Comparison of ENCODE assay signal across 22 cellular contexts in genomic region chr17:37086329-37086728, GRCh38.
DNase-seq lines count a peak whose midpoint lies in the region; ATAC-seq, FAIRE-seq and TF ChIP-seq lines count a peak whose summit lies in the region.
"Had no signal": no experiment of that assay in that cellular context is flagged by ENCODE, and none has a peak within 500 bp of the region (broad histone marks: within the 10 kb centered on the region; RNA-seq: fewer than 3 reads in every experiment).

No MANE protein-coding gene starts in this region.

- DNase-seq in GM23338 (ENCODE audit: low spot score) (no peak), K562 (ENCODE audit: extremely low read depth in 1 of 4, low spot score in 3 of 4) (no peak), stomach (peak; percentile 69), NCI-H187 (lab: John Stamatoyannopoulos, UW) (no peak)
- DNase-seq in CD4-positive, alpha-beta memory T cell, result no peak
- DNase-seq: CD8-positive, alpha-beta memory T cell; COR-L47; DMS 273 treated with DMSO at 0.1 percent for 48 hours; DMS53; DND-41; EL; GOT3; H7; IMR-90; KBM-7 had no signal

- H3K9me2 ChIP-seq in GM23338 (ENCODE audit: insufficient read depth) (no peaks in the 10 kb centered on the region), Loucy (replicated peaks; ENCODE audit: low read depth, low read length) (no peaks in the 10 kb centered on the region)

- no peaks in the 10 kb centered on the region for H3K9me1 ChIP-seq in K562 (ENCODE audit: control insufficient read depth, insufficient read depth, low read length)

- CTCF ChIA-PET in K562 (lab: Yijun Ruan, JAX; ENCODE audit: low intra/inter-chr PET ratio), result no interaction called here
- CTCF ChIA-PET in CD4-positive, alpha-beta memory T cell (lab: Charles Lee; ENCODE audit: partially characterized antibody), result no interaction called here

- in situ Hi-C loops in K562 (cut with MboI), result no loop called here

- no peak overlapping the region for H3K4me3 ChIP-seq in GM23338
- H3K4me3 ChIP-seq in Loucy (ENCODE audit: low read length, poor library complexity, severe bottlenecking), result no peak overlapping the region
- no peak overlapping the region for H3K4me3 ChIP-seq in K562
- no peak overlapping the region for H3K4me3 ChIP-seq in stomach
- H3K4me3 ChIP-seq in CD4-positive, alpha-beta memory T cell (ENCODE audit: low read length in 2 of 2), result no peak overlapping the region
- H3K4me3 ChIP-seq: BLaER1 treated with 17β-estradiol and CSF1 and Interleukin-3, amounts not matched to agents 10 nM and 100 nM; GM12878 had no signal

- peaks cover 10% of the 10 kb centered on the region for H3K27me3 Mint-ChIP-seq in GM23338 (ENCODE audit: insufficient read depth, low read depth, poor library complexity)
- no peaks in the 10 kb centered on the region for H3K27me3 Mint-ChIP-seq in CD4-positive, alpha-beta memory T cell
- H3K27me3 Mint-ChIP-seq: B cell had no signal

- peak overlapping the region; percentile 45; the same call in 1 of the 2 replicates for H3K27ac ChIP-seq in GM23338 (ENCODE audit: low read depth)
- H3K27ac ChIP-seq in K562 (ENCODE audit: extremely low read depth, low read depth, low read length), result no peak overlapping the region
- H3K27ac ChIP-seq in stomach, result peak overlapping the region in 2 of 5 donors; percentile 21 to 26
- no peak overlapping the region for H3K27ac ChIP-seq in CD4-positive, alpha-beta memory T cell (ENCODE audit: low read depth, low read length)

- H3K4me2 ChIP-seq in GM23338 (no peak overlapping the region), Loucy (ENCODE audit: low read depth, low read length, poor library complexity, severe bottlenecking) (peak overlapping the region; percentile 34), K562 (ENCODE audit: insufficient read depth, low read length) (no peak overlapping the region)
- H3K4me2 ChIP-seq: BLaER1 treated with 17β-estradiol and CSF1 and Interleukin-3, amounts not matched to agents 10 nM and 100 nM had no signal

- H3K4me1 ChIP-seq in GM23338 (ENCODE audit: insufficient read depth), result peaks cover 16% of the 10 kb centered on the region
- H3K4me1 ChIP-seq in Loucy (ENCODE audit: insufficient read depth, low read length, poor library complexity, severe bottlenecking), result peaks cover 96% of the 10 kb centered on the region
- H3K4me1 ChIP-seq in K562 (replicated peaks in 1 of 2; ENCODE audit: control insufficient read depth in 2 of 2, insufficient read depth in 2 of 2, low read length in 2 of 2), result no peaks in the 10 kb centered on the region; a peak in 1 of 5 replicates
- H3K4me1 ChIP-seq in stomach, result peaks cover 13 to 37% (median 25%) of the 10 kb centered on the region in 4 donors
- peaks cover 40% of the 10 kb centered on the region for H3K4me1 ChIP-seq in CD4-positive, alpha-beta memory T cell (ENCODE audit: insufficient read depth, low read length)

- no peak overlapping the region for H3K4me3 Mint-ChIP-seq in GM23338
- H3K4me3 Mint-ChIP-seq in CD4-positive, alpha-beta memory T cell, result no peak overlapping the region
- H3K4me3 Mint-ChIP-seq: B cell had no signal

- TF ChIP-seq EP300 in K562 (IDR thresholded peaks at IDR 0.05; ENCODE audit: low read length) (no peak), stomach (IDR thresholded peaks at IDR 0.05) (no peak)

- H3K27me3 ChIP-seq in GM23338 (ENCODE audit: insufficient read depth) (no peaks in the 10 kb centered on the region), Loucy (ENCODE audit: insufficient read depth, low read length, poor library complexity, severe bottlenecking) (no peaks in the 10 kb centered on the region), K562 (ENCODE audit: control insufficient read depth in 2 of 2, insufficient read depth in 2 of 2, low read length in 2 of 2) (no peaks in the 10 kb centered on the region), stomach (no peaks in the 10 kb centered on the region)
- H3K27me3 ChIP-seq in CD4-positive, alpha-beta memory T cell (ENCODE audit: insufficient read depth, low read length), result no peaks in the 10 kb centered on the region
- H3K27me3 ChIP-seq: BLaER1 treated with 17β-estradiol and CSF1 and Interleukin-3, amounts not matched to agents 10 nM and 100 nM had no signal

- no peak overlapping the region for H3K27ac Mint-ChIP-seq in GM23338
- H3K27ac Mint-ChIP-seq in CD4-positive, alpha-beta memory T cell, result no peak overlapping the region
- H3K27ac Mint-ChIP-seq: B cell had no signal

- peaks cover 44% of the 10 kb centered on the region for H3K36me3 Mint-ChIP-seq in GM23338 (ENCODE audit: low read depth)
- H3K36me3 Mint-ChIP-seq in CD4-positive, alpha-beta memory T cell, result peaks cover 0 to 19% of the 10 kb centered on the region in 2 donors

- 90% methylated on average over 2 of the region's 3 CpGs for WGBS in K562 (ENCODE audit: insufficient coverage, low coverage, missing lambda C conversion rate)
- 33 to 77% (median 48%) methylated on average over 3 of the region's 3 CpGs for WGBS in stomach, 5 donors

- H3K79me2 ChIP-seq in GM23338 (replicated peaks; ENCODE audit: insufficient read depth), result no peaks in the 10 kb centered on the region
- no peaks in the 10 kb centered on the region for H3K79me2 ChIP-seq in Loucy (ENCODE audit: insufficient read depth, low read length)
- no peaks in the 10 kb centered on the region for H3K79me2 ChIP-seq in K562 (ENCODE audit: control insufficient read depth, insufficient read depth, low read length)

- H3K4me1 Mint-ChIP-seq in GM23338, result peaks cover 44% of the 10 kb centered on the region
- peaks cover 36 to 51% (median 43%) of the 10 kb centered on the region in 4 donors for H3K4me1 Mint-ChIP-seq in CD4-positive, alpha-beta memory T cell

- ATAC-seq in GM23338, result no peak
- ATAC-seq in K562, result no peak
- no peak for ATAC-seq in HG02981 (IDR thresholded peaks at IDR 0.05; ENCODE audit: unreplicated experiment)
- ATAC-seq: GM12878 had no signal

- no peak overlapping the region for H2AFZ ChIP-seq in GM23338
- H2AFZ ChIP-seq in Loucy (ENCODE audit: low read length), result no peak overlapping the region
- no peak overlapping the region for H2AFZ ChIP-seq in K562 (ENCODE audit: low read depth, low read length)

- TF ChIP-seq RAD21 in K562 (CRISPR knock-in tag; conservative IDR thresholded peaks at IDR 0.05 in 1 of 2, IDR thresholded peaks at IDR 0.05 in 1 of 2), result no peak

- H3K9ac ChIP-seq in Loucy (ENCODE audit: low read depth, low read length, poor library complexity, severe bottlenecking), result no peak overlapping the region
- no peak overlapping the region for H3K9ac ChIP-seq in K562 (ENCODE audit: insufficient read depth in 1 of 2, low read depth in 2 of 2, low read length in 2 of 2)
- H3K9ac ChIP-seq: BLaER1 treated with 17β-estradiol and CSF1 and Interleukin-3, amounts not matched to agents 10 nM and 100 nM had no signal

- FAIRE-seq in K562 (lab: Jason Lieb, UNC), result no peak
- FAIRE-seq: GM12878, GM19239, HTR-8/SVneo had no signal

- no peaks in the 10 kb centered on the region for H3K9me3 Mint-ChIP-seq in GM23338
- no peaks in the 10 kb centered on the region for H3K9me3 Mint-ChIP-seq in CD4-positive, alpha-beta memory T cell

- H4K20me1 ChIP-seq in GM23338 (replicated peaks; ENCODE audit: insufficient read depth) (no peaks in the 10 kb centered on the region), Loucy (ENCODE audit: insufficient read depth, low read length, poor library complexity, severe bottlenecking) (no peaks in the 10 kb centered on the region), K562 (replicated peaks; ENCODE audit: control insufficient read depth, insufficient read depth, low read length) (no peaks in the 10 kb centered on the region)
- H4K20me1 ChIP-seq: BLaER1 treated with 17β-estradiol and CSF1 and Interleukin-3, amounts not matched to agents 10 nM and 100 nM had no signal

- TF ChIP-seq POLR2A in K562 (conservative IDR thresholded peaks at IDR 0.05) (0 out of 2 replicates have a peak, but pooled peaks have one; percentile 5), stomach (IDR thresholded peaks at IDR 0.05) (no peak)

- BruUV-seq in K562 (replicated peaks; lab: Mats Ljungman, UMichigan), result no TSS peak

- TF ChIP-seq CTCF in GM23338 (conservative IDR thresholded peaks at IDR 0.05; ENCODE audit: low read depth in 2 of 2) (no peak), Loucy (conservative IDR thresholded peaks at IDR 0.05; ENCODE audit: low read length) (no peak), K562 (IDR thresholded peaks at IDR 0.05 in 2 of 3, conservative IDR thresholded peaks at IDR 0.05 in 1 of 3; ENCODE audit: insufficient read depth in 2 of 3, low read depth in 1 of 3, low read length in 3 of 3) (no peak), stomach (IDR thresholded peaks at IDR 0.05) (no peak)

- H3F3A ChIP-seq in GM23338 (replicated peaks; ENCODE audit: low read depth) (no peaks in the 10 kb centered on the region; the same call in none of the 2 replicates), Loucy (ENCODE audit: low read depth) (peaks cover 17% of the 10 kb centered on the region)

- POLR2A ChIA-PET in K562 (lab: Yijun Ruan, JAX), result interaction anchor here (1.2 kb wide), 1 partner anchor 9 kb away, joined by 3 read pairs; no protein-coding TSS in a partner anchor
- POLR2A ChIA-PET in CD4-positive, alpha-beta memory T cell (lab: Charles Lee; ENCODE audit: partially characterized antibody), result interaction anchor here (0.6 kb wide), 1 partner anchor 55 kb away, joined by 3 read pairs; no protein-coding TSS in a partner anchor

- peaks cover 23% of the 10 kb centered on the region for H3K36me3 ChIP-seq in GM23338 (ENCODE audit: insufficient read depth)
- H3K36me3 ChIP-seq in Loucy (ENCODE audit: insufficient read depth, low read length), result peaks cover 10% of the 10 kb centered on the region; the same call in 1 of the 2 replicates
- peaks cover 70% of the 10 kb centered on the region for H3K36me3 ChIP-seq in K562 (ENCODE audit: control insufficient read depth, insufficient read depth, low read length)
- peaks cover 9 to 50% (median 39%) of the 10 kb centered on the region in 4 donors for H3K36me3 ChIP-seq in stomach
- no peaks in the 10 kb centered on the region for H3K36me3 ChIP-seq in CD4-positive, alpha-beta memory T cell (ENCODE audit: insufficient read depth, low read length)

- intact Hi-C loops in K562 (cut with micrococcal nuclease), result no loop called here
- intact Hi-C loops in stomach (cut with DNase I; ENCODE audit: low total_unique reads), result no loop called here
- intact Hi-C loops in CD4-positive, alpha-beta memory T cell (cut with micrococcal nuclease), result no loop called here

- H3K9me3 ChIP-seq in Loucy (ENCODE audit: insufficient read depth, low read depth, low read length), result no peaks in the 10 kb centered on the region
- no peaks in the 10 kb centered on the region for H3K9me3 ChIP-seq in K562 (replicated peaks; ENCODE audit: control insufficient read depth, insufficient read depth, low read depth, low read length)
- H3K9me3 ChIP-seq in stomach, result no peaks in the 10 kb centered on the region
- H3K9me3 ChIP-seq in CD4-positive, alpha-beta memory T cell (ENCODE audit: control insufficient read depth in 1 of 2, low read length in 2 of 2), result no peaks in the 10 kb centered on the region
- H3K9me3 ChIP-seq: BLaER1 treated with 17β-estradiol and CSF1 and Interleukin-3, amounts not matched to agents 10 nM and 100 nM had no signal

TF ChIP-seq in K562, 482 proteins besides CTCF, POLR2A, EP300 and RAD21:
- no peak for TF ChIP-seq MTA1 (IDR thresholded peaks at IDR 0.05; ENCODE audit: borderline replicate concordance)
- peak; percentile 37; the same call in 1 of the 2 replicates for TF ChIP-seq POLR2AphosphoS5 (IDR thresholded peaks at IDR 0.05; ENCODE audit: control insufficient read depth, insufficient read depth, low read depth, low read length)
